In genomic region chr17:68349157-68349556, GRCh38 we compare ENCODE assay signal across 13 cellular contexts. TPM values are rescaled to one million over a fixed set of nuclear protein-coding genes. Genes with fewer than 3 reads are reported as not detected.
DNase-seq lines count a peak whose midpoint lies in the region; ATAC-seq and TF ChIP-seq lines count a peak whose summit lies in the region.
"Had no signal": no experiment of that assay in that cellular context is flagged by ENCODE, and none has a peak within 500 bp of the region (broad histone marks: within the 10 kb centered on the region; RNA-seq: fewer than 3 reads in every experiment).

No MANE protein-coding gene starts in this region.

- no peak overlapping the region for H2BK20ac ChIP-seq in H9 (ENCODE audit: low read depth, low read length, poor library complexity, severe bottlenecking)

- H3T11ph ChIP-seq in H9 (ENCODE audit: low read length), result no peak overlapping the region

- no peak overlapping the region for H3K27ac Mint-ChIP-seq in activated naive CD4-positive, alpha-beta T cell treated with anti-CD3 and anti-CD28 coated beads for 36 hours
- H3K27ac Mint-ChIP-seq in H9, result no peak overlapping the region; a peak in 1 of 7 replicates

- H3K18ac ChIP-seq in H9 (ENCODE audit: insufficient read length, low read depth, low read length), result no peak overlapping the region

- no peak overlapping the region for H2AK5ac ChIP-seq in H9 (ENCODE audit: insufficient read length, low read length)

- H3K27me3 ChIP-seq in neutrophil (no peaks in the 10 kb centered on the region), foreskin keratinocyte (no peaks in the 10 kb centered on the region), H9 (ENCODE audit: insufficient read depth, low read length) (no peaks in the 10 kb centered on the region)

- no peak overlapping the region for H2AFZ ChIP-seq in H9 (ENCODE audit: low read length)

- TF ChIP-seq CTCF in neutrophil (IDR thresholded peaks at IDR 0.05) (no peak), foreskin keratinocyte (conservative IDR thresholded peaks at IDR 0.05) (no peak), H9 (conservative IDR thresholded peaks at IDR 0.05) (no peak)

- H3K4me1 Mint-ChIP-seq in activated naive CD4-positive, alpha-beta T cell treated with anti-CD3 and anti-CD28 coated beads for 36 hours (ENCODE audit: low read depth), result peaks cover 80% of the 10 kb centered on the region
- peaks cover 8% of the 10 kb centered on the region in 2 experiments for H3K4me1 Mint-ChIP-seq in H9

- no peaks in the 10 kb centered on the region for H3K79me1 ChIP-seq in H9 (ENCODE audit: insufficient read depth, low read depth, low read length, poor library complexity, severe bottlenecking)

- no peak overlapping the region for H3K9ac ChIP-seq in H9 (ENCODE audit: extremely low read depth, insufficient read length, low read length)
- H3K9ac ChIP-seq: KMS-11 had no signal

- intact Hi-C loops in activated naive CD4-positive, alpha-beta T cell treated with anti-CD3 and anti-CD28 coated beads for 36 hours (cut with micrococcal nuclease), result no loop called here

- H3K36me3 ChIP-seq in neutrophil, result no peaks in the 10 kb centered on the region

- no peak overlapping the region for H2BK120ac ChIP-seq in H9 (ENCODE audit: low read depth, low read length, poor library complexity, severe bottlenecking)

- no peak overlapping the region for H2BK12ac ChIP-seq in H9 (ENCODE audit: insufficient read length, low read depth, low read length)

- H3K23ac ChIP-seq in H9 (ENCODE audit: insufficient read length, low read depth, low read length), result no peak overlapping the region

- H2BK15ac ChIP-seq in H9 (ENCODE audit: low read depth, low read length), result no peak overlapping the region

- H3K4me1 ChIP-seq in neutrophil (ENCODE audit: control insufficient read depth in 1 of 2, insufficient read depth in 1 of 2, low read depth in 1 of 2, low read length in 1 of 2), result peaks cover 83 to 95% of the 10 kb centered on the region in 2 experiments
- no peaks in the 10 kb centered on the region for H3K4me1 ChIP-seq in foreskin keratinocyte
- H3K4me1 ChIP-seq in H9 (ENCODE audit: insufficient read depth, low read length), result no peaks in the 10 kb centered on the region

- no peak overlapping the region for H2BK5ac ChIP-seq in H9 (ENCODE audit: insufficient read length, low read length)

- no peaks in the 10 kb centered on the region for H3K9me3 ChIP-seq in neutrophil
- no peaks in the 10 kb centered on the region for H3K9me3 ChIP-seq in H9 (ENCODE audit: control insufficient read depth, low read depth, low read length)

- peak overlapping the region in 1 of 2 experiments; percentile 52 for H3K4me3 ChIP-seq in neutrophil (ENCODE audit: low read depth in 1 of 2, low read length in 1 of 2)
- H3K4me3 ChIP-seq: SK-N-MC had no signal

- H4K5ac ChIP-seq in H9 (ENCODE audit: insufficient read length, low read depth, low read length), result no peak overlapping the region

- H3K27me3 Mint-ChIP-seq in activated naive CD4-positive, alpha-beta T cell treated with anti-CD3 and anti-CD28 coated beads for 36 hours (ENCODE audit: low read depth), result no peaks in the 10 kb centered on the region
- no peaks in the 10 kb centered on the region; the same call in 1 of the 2 replicates for H3K27me3 Mint-ChIP-seq in H9 (ENCODE audit: low read depth)

- H3K4me2 ChIP-seq in H9 (ENCODE audit: insufficient read depth, insufficient read length, low read length), result no peak overlapping the region
- H3K4me2 ChIP-seq: KMS-11 had no signal

- ATAC-seq in GM21526 (IDR thresholded peaks at IDR 0.05; ENCODE audit: low FRiP score, unreplicated experiment) (peak; percentile 85), HG03520 (IDR thresholded peaks at IDR 0.05; ENCODE audit: unreplicated experiment) (peak; percentile 75), foreskin keratinocyte (no peak), HG03135 (IDR thresholded peaks at IDR 0.05; ENCODE audit: unreplicated experiment) (no peak)

- no CpG with 5 or more reads among the region's 4 CpGs for WGBS in H9 (ENCODE audit: extremely low coverage, insufficient read length, low lambda C conversion rate)

- H4K20me1 ChIP-seq in H9 (ENCODE audit: control insufficient read depth, insufficient read depth, insufficient read length), result no peaks in the 10 kb centered on the region

- H3K4me3 Mint-ChIP-seq in activated naive CD4-positive, alpha-beta T cell treated with anti-CD3 and anti-CD28 coated beads for 36 hours, result no peak overlapping the region
- no peak overlapping the region for H3K4me3 Mint-ChIP-seq in H9
- H3K4me3 Mint-ChIP-seq: neural crest cell had no signal

- H3K27ac ChIP-seq in neutrophil (peak overlapping the region; percentile 99), foreskin keratinocyte (no peak overlapping the region), H9 (ENCODE audit: insufficient read length, low read depth, low read length) (no peak overlapping the region)
- H3K27ac ChIP-seq: KMS-11, SK-N-MC had no signal

- no peaks in the 10 kb centered on the region for H3K79me2 ChIP-seq in H9 (ENCODE audit: insufficient read depth, low read length)

- H4K8ac ChIP-seq in H9 (replicated peaks; ENCODE audit: insufficient read length, low read depth, low read length), result no peak overlapping the region

- H3K4ac ChIP-seq in H9 (ENCODE audit: low read depth, low read length), result no peak overlapping the region

- H3K14ac ChIP-seq in H9 (ENCODE audit: insufficient read depth, low read length), result no peak overlapping the region

- peak; percentile 23 for DNase-seq in activated naive CD4-positive, alpha-beta T cell treated with anti-CD3 and anti-CD28 coated beads for 36 hours
- DNase-seq in activated naive CD4-positive, alpha-beta T cell (lab: John Stamatoyannopoulos, UW), result no peak
- DNase-seq in foreskin keratinocyte, result no peak
- DNase-seq in H9, result no peak
- DNase-seq: AML-193, NCI-H524 treated with DMSO at 0.1 percent for 48 hours had no signal

- no peaks in the 10 kb centered on the region for H3K23me2 ChIP-seq in H9 (ENCODE audit: insufficient read length, low read depth, low read length, poor library complexity, severe bottlenecking)

- CTCF ChIA-PET in activated naive CD4-positive, alpha-beta T cell treated with anti-CD3 and anti-CD28 coated beads for 36 hours (lab: Charles Lee), result interaction anchor here (1.8 kb wide), 1 partner anchor 86 kb away, joined by 6 read pairs; no protein-coding TSS in a partner anchor

- peaks cover 8% of the 10 kb centered on the region for H3K36me3 Mint-ChIP-seq in activated naive CD4-positive, alpha-beta T cell treated with anti-CD3 and anti-CD28 coated beads for 36 hours (ENCODE audit: low read depth)
- peaks cover 0 to 10% (median 0%) of the 10 kb centered on the region in 3 experiments; a peak in 3 of 7 replicates for H3K36me3 Mint-ChIP-seq in H9 (ENCODE audit: insufficient read depth in 1 of 3, low read depth in 3 of 3)

- H4K91ac ChIP-seq in H9 (ENCODE audit: insufficient read length, low read depth, low read length), result no peak overlapping the region

- H3K9me3 Mint-ChIP-seq in activated naive CD4-positive, alpha-beta T cell treated with anti-CD3 and anti-CD28 coated beads for 36 hours, result no peaks in the 10 kb centered on the region
- no peaks in the 10 kb centered on the region for H3K9me3 Mint-ChIP-seq in H9
- H3K9me3 Mint-ChIP-seq: neural crest cell had no signal

- H3K56ac ChIP-seq in H9 (ENCODE audit: insufficient read length, low read depth, low read length), result no peak overlapping the region

RNA-seq across cellular contexts. Expression of gene ARSG, which starts 57.9 kb away (rescaled TPM):
- total RNA-seq in activated naive CD4-positive, alpha-beta T cell treated with anti-CD3 and anti-CD28 coated beads for 36 hours, result 10 to 100 TPM in 1 of 2 experiments, 1 to 10 TPM in 1; 9.0 to 10.5 TPM
- total RNA-seq in foreskin keratinocyte, result 0.48 and 0.53 TPM in 2 replicates
- 0.16 and 0.29 TPM in 2 replicates for polyA plus RNA-seq in foreskin keratinocyte
- total RNA-seq in H9 (2021), result 3.5 and 3.6 TPM in 2 replicates

RNA-seq across cellular contexts. Expression of gene SLC16A6, which starts 58.2 kb away (rescaled TPM):
- 1 to 10 TPM in 1 of 2 experiments, under 1 TPM in 1; 0.96 to 1.1 TPM for total RNA-seq in activated naive CD4-positive, alpha-beta T cell treated with anti-CD3 and anti-CD28 coated beads for 36 hours
- not detected in 2 replicates for total RNA-seq in foreskin keratinocyte
- polyA plus RNA-seq in foreskin keratinocyte, result not detected in 2 replicates
- 0.24 and 0.33 TPM in 2 replicates for total RNA-seq in H9 (2021)

Comparison
In these comparisons a context has a peak if more than half of its experiments do, and no peak if none do; other contexts are left out.
1. ATAC-seq: peak in GM21526 (single experiment) and HG03520 (single experiment); none in foreskin keratinocyte (single experiment) and HG03135 (single experiment).